Comparison of ENCODE assay signal across 28 cellular contexts in genomic region chr20:16947346-16947943, GRCh38.
DNase-seq lines count a peak whose midpoint lies in the region; ATAC-seq and TF ChIP-seq lines count a peak whose summit lies in the region.
"Had no signal": no experiment of that assay in that cellular context is flagged by ENCODE, and none has a peak within 500 bp of the region (broad histone marks: within the 10 kb centered on the region; RNA-seq: fewer than 3 reads in every experiment).

No MANE protein-coding gene starts in this region.

- no CpG with 5 or more reads among the region's 2 CpGs for WGBS in trophoblast cell (ENCODE audit: extremely low coverage, insufficient coverage, insufficient read length)

- H3K14ac ChIP-seq in trophoblast cell (ENCODE audit: low read length) = no peak overlapping the region

- peaks cover 2% of the 10 kb centered on the region for H3K79me1 ChIP-seq in trophoblast cell (ENCODE audit: low read length)

- ATAC-seq in activated CD4-positive, CD25-positive, alpha-beta regulatory T cell treated with anti-CD3 and anti-CD28 coated beads, Interleukin-2, amount 50 U/mL, for 24 hours = no peak
- no peak for ATAC-seq in activated naive CD8-positive, alpha-beta T cell treated with anti-CD3 and anti-CD28 coated beads, Interleukin-2, amount 50 U/mL, for 24 hours
- ATAC-seq: gastrocnemius medialis; natural killer cell treated with Interleukin-12 subunit alpha and Interleukin-12 subunit beta and Interleukin-15 and Interleukin-18, amount 100 ng/mL, for 72 hours; psoas muscle; stimulated activated effector memory CD8-positive, alpha-beta T cell treated with anti-CD3 and anti-CD28 coated beads, Interleukin-12 subunit alpha, Interleukin-12 subunit beta, amount 100 ng/mL, for 72 hours; upper lobe of right lung had no signal

- no peaks in the 10 kb centered on the region for H3K9me3 ChIP-seq in trophoblast cell (ENCODE audit: insufficient read depth, low read depth, low read length)
- H3K9me3 ChIP-seq: gastrocnemius medialis, Peyer's patch, upper lobe of right lung had no signal

- peaks cover 0 to 7% of the 10 kb centered on the region in 2 experiments for H3K4me1 ChIP-seq in trophoblast cell (ENCODE audit: control insufficient read depth in 1 of 2, insufficient read depth in 2 of 2, low read length in 2 of 2)
- H3K4me1 ChIP-seq: gastrocnemius medialis, Peyer's patch, psoas muscle, upper lobe of right lung had no signal

- H3K4me2 ChIP-seq in trophoblast cell (ENCODE audit: low read length) = no peak overlapping the region
- H3K4me2 ChIP-seq: KMS-11 had no signal

- H4K91ac ChIP-seq in trophoblast cell (ENCODE audit: low read depth, low read length) = no peak overlapping the region

- peak; percentile 78 for DNase-seq in COLO829 (ENCODE audit: low spot score)
- peak; percentile 27 for DNase-seq in NCI-H446 treated with DMSO at 0.1 percent for 48 hours (lab: John Stamatoyannopoulos, UW)
- no peak for DNase-seq in chondrocyte (ENCODE audit: low spot score)
- DNase-seq in trophoblast cell = peak; percentile 18 to 37
- DNase-seq in activated naive CD8-positive, alpha-beta T cell treated with anti-CD3 and anti-CD28 coated beads, Interleukin-2, amount 50 U/mL, for 24 hours = no peak
- DNase-seq in activated T-cell treated with anti-CD3 and anti-CD28 coated beads, Interleukin-2, amount 50 U/mL, for 24 hours = no peak
- no peak for DNase-seq in NCI-H1694 (lab: John Stamatoyannopoulos, UW)
- DNase-seq: activated CD4-positive, alpha-beta T cell treated with anti-CD3 and anti-CD28 coated beads, Interleukin-2, amount 10 ng/mL, durations not matched to agents 7 days and 5 days; CD4-positive, alpha-beta T cell; gastrocnemius medialis; H7; MM.1S; NCI-H1417; NCI-H2029 treated with DMSO at 0.1 percent for 48 hours; NCI-H2227 treated with DMSO at 0.1 percent for 48 hours; NCI-H69; occipital lobe; Peyer's patch; psoas muscle; SIG-M5; upper lobe of right lung had no signal

- no peak overlapping the region for H4K8ac ChIP-seq in trophoblast cell (ENCODE audit: low read depth, low read length)

- H3K79me2 ChIP-seq in trophoblast cell (ENCODE audit: control insufficient read depth, insufficient read depth, low read length, poor library complexity) = no peaks in the 10 kb centered on the region

- TF ChIP-seq CTCF in chondrocyte (IDR thresholded peaks at IDR 0.05) = no peak

- no peak overlapping the region for H3K23ac ChIP-seq in trophoblast cell (ENCODE audit: low read length)

- no peak overlapping the region for H2BK12ac ChIP-seq in trophoblast cell (ENCODE audit: low read length)

- peaks cover 29% of the 10 kb centered on the region for H3K4me1 Mint-ChIP-seq in chondrocyte (ENCODE audit: low read depth)
- H3K4me1 Mint-ChIP-seq in activated naive CD8-positive, alpha-beta T cell treated with anti-CD3 and anti-CD28 coated beads, Interleukin-2, amount 50 U/mL, for 24 hours = no peaks in the 10 kb centered on the region
- no peaks in the 10 kb centered on the region for H3K4me1 Mint-ChIP-seq in activated T-cell treated with anti-CD3 and anti-CD28 coated beads, Interleukin-2, amount 50 U/mL, for 24 hours (ENCODE audit: low read depth)
- H3K4me1 Mint-ChIP-seq: activated CD4-positive, alpha-beta T cell treated with anti-CD3 and anti-CD28 coated beads, Interleukin-2, amount 10 ng/mL, durations not matched to agents 7 days and 5 days; stimulated activated effector memory CD8-positive, alpha-beta T cell treated with anti-CD3 and anti-CD28 coated beads, Interleukin-12 subunit alpha, Interleukin-12 subunit beta, amount 100 ng/mL, for 72 hours had no signal

- no peak overlapping the region for H2AK5ac ChIP-seq in trophoblast cell (ENCODE audit: low read length)

- H3K27me3 ChIP-seq in trophoblast cell (ENCODE audit: insufficient read depth, low read length) = no peaks in the 10 kb centered on the region
- H3K27me3 ChIP-seq: gastrocnemius medialis, Peyer's patch, upper lobe of right lung had no signal

- no peaks in the 10 kb centered on the region for H3K36me3 ChIP-seq in trophoblast cell (ENCODE audit: control insufficient read depth in 1 of 2, insufficient read depth in 2 of 2, low read length in 2 of 2)
- H3K36me3 ChIP-seq: gastrocnemius medialis, Peyer's patch, upper lobe of right lung had no signal

- H3K9me3 Mint-ChIP-seq in chondrocyte (ENCODE audit: low read depth) = peaks cover 16% of the 10 kb centered on the region
- peaks cover 11% of the 10 kb centered on the region for H3K9me3 Mint-ChIP-seq in activated naive CD8-positive, alpha-beta T cell treated with anti-CD3 and anti-CD28 coated beads, Interleukin-2, amount 50 U/mL, for 24 hours
- peaks cover 17% of the 10 kb centered on the region for H3K9me3 Mint-ChIP-seq in activated T-cell treated with anti-CD3 and anti-CD28 coated beads, Interleukin-2, amount 50 U/mL, for 24 hours
- H3K9me3 Mint-ChIP-seq: activated CD4-positive, alpha-beta T cell treated with anti-CD3 and anti-CD28 coated beads, Interleukin-2, amount 10 ng/mL, durations not matched to agents 7 days and 5 days had no signal

- H3K9ac ChIP-seq in trophoblast cell (ENCODE audit: low read length) = no peak overlapping the region
- H3K9ac ChIP-seq: KMS-11 had no signal

- no peak overlapping the region for H3K27ac ChIP-seq in trophoblast cell (ENCODE audit: low read depth, low read length)
- H3K27ac ChIP-seq: gastrocnemius medialis, HL-60, KMS-11, Peyer's patch, psoas muscle, upper lobe of right lung had no signal

- H3K18ac ChIP-seq in trophoblast cell (ENCODE audit: low read length) = no peak overlapping the region

- no peak overlapping the region for H3K4ac ChIP-seq in trophoblast cell (ENCODE audit: low read depth, low read length)

- peaks cover 2% of the 10 kb centered on the region for H3K27me3 Mint-ChIP-seq in chondrocyte (ENCODE audit: low read depth)
- no peaks in the 10 kb centered on the region for H3K27me3 Mint-ChIP-seq in activated naive CD8-positive, alpha-beta T cell treated with anti-CD3 and anti-CD28 coated beads, Interleukin-2, amount 50 U/mL, for 24 hours
- no peaks in the 10 kb centered on the region for H3K27me3 Mint-ChIP-seq in activated T-cell treated with anti-CD3 and anti-CD28 coated beads, Interleukin-2, amount 50 U/mL, for 24 hours
- H3K27me3 Mint-ChIP-seq: activated CD4-positive, alpha-beta T cell treated with anti-CD3 and anti-CD28 coated beads, Interleukin-2, amount 10 ng/mL, durations not matched to agents 7 days and 5 days; brain; CD4-positive, alpha-beta T cell; natural killer cell treated with Interleukin-12 subunit alpha and Interleukin-12 subunit beta and Interleukin-15 and Interleukin-18, amount 100 ng/mL, for 72 hours had no signal

- H2AFZ ChIP-seq in trophoblast cell (ENCODE audit: insufficient read depth, low read length, poor library complexity) = no peak overlapping the region

- H3K27ac Mint-ChIP-seq in chondrocyte (ENCODE audit: unreplicated experiment) = peak overlapping the region; percentile 29
- no peak overlapping the region for H3K27ac Mint-ChIP-seq in activated naive CD8-positive, alpha-beta T cell treated with anti-CD3 and anti-CD28 coated beads, Interleukin-2, amount 50 U/mL, for 24 hours
- no peak overlapping the region for H3K27ac Mint-ChIP-seq in activated T-cell treated with anti-CD3 and anti-CD28 coated beads, Interleukin-2, amount 50 U/mL, for 24 hours
- H3K27ac Mint-ChIP-seq: activated CD4-positive, alpha-beta T cell treated with anti-CD3 and anti-CD28 coated beads, Interleukin-2, amount 10 ng/mL, durations not matched to agents 7 days and 5 days; brain; CD4-positive, alpha-beta T cell; natural killer cell treated with Interleukin-12 subunit alpha and Interleukin-12 subunit beta and Interleukin-15 and Interleukin-18, amount 100 ng/mL, for 72 hours; stimulated activated effector memory CD8-positive, alpha-beta T cell treated with anti-CD3 and anti-CD28 coated beads, Interleukin-12 subunit alpha, Interleukin-12 subunit beta, amount 100 ng/mL, for 72 hours had no signal

- H3K36me3 Mint-ChIP-seq in chondrocyte (ENCODE audit: low read depth) = no peaks in the 10 kb centered on the region
- H3K36me3 Mint-ChIP-seq in activated naive CD8-positive, alpha-beta T cell treated with anti-CD3 and anti-CD28 coated beads, Interleukin-2, amount 50 U/mL, for 24 hours (ENCODE audit: low read depth) = no peaks in the 10 kb centered on the region
- H3K36me3 Mint-ChIP-seq in activated T-cell treated with anti-CD3 and anti-CD28 coated beads, Interleukin-2, amount 50 U/mL, for 24 hours (ENCODE audit: low read depth) = no peaks in the 10 kb centered on the region
- H3K36me3 Mint-ChIP-seq: brain; natural killer cell treated with Interleukin-12 subunit alpha and Interleukin-12 subunit beta and Interleukin-15 and Interleukin-18, amount 100 ng/mL, for 72 hours; stimulated activated effector memory CD8-positive, alpha-beta T cell treated with anti-CD3 and anti-CD28 coated beads, Interleukin-12 subunit alpha, Interleukin-12 subunit beta, amount 100 ng/mL, for 72 hours had no signal

- H2BK5ac ChIP-seq in trophoblast cell (ENCODE audit: low read depth, low read length, poor library complexity) = no peak overlapping the region

- H4K12ac ChIP-seq in trophoblast cell (ENCODE audit: low read depth, low read length) = no peak overlapping the region

- no peak overlapping the region for H3K4me3 Mint-ChIP-seq in chondrocyte (ENCODE audit: unreplicated experiment)
- H3K4me3 Mint-ChIP-seq in activated naive CD8-positive, alpha-beta T cell treated with anti-CD3 and anti-CD28 coated beads, Interleukin-2, amount 50 U/mL, for 24 hours = no peak overlapping the region
- H3K4me3 Mint-ChIP-seq in activated T-cell treated with anti-CD3 and anti-CD28 coated beads, Interleukin-2, amount 50 U/mL, for 24 hours = no peak overlapping the region
- H3K4me3 Mint-ChIP-seq: activated CD4-positive, alpha-beta T cell treated with anti-CD3 and anti-CD28 coated beads, Interleukin-2, amount 10 ng/mL, durations not matched to agents 7 days and 5 days; brain; CD4-positive, alpha-beta T cell; natural killer cell treated with Interleukin-12 subunit alpha and Interleukin-12 subunit beta and Interleukin-15 and Interleukin-18, amount 100 ng/mL, for 72 hours; stimulated activated effector memory CD8-positive, alpha-beta T cell treated with anti-CD3 and anti-CD28 coated beads, Interleukin-12 subunit alpha, Interleukin-12 subunit beta, amount 100 ng/mL, for 72 hours had no signal

- no peak overlapping the region for H2BK120ac ChIP-seq in trophoblast cell (ENCODE audit: insufficient read depth, low read length, poor library complexity)

- no peak overlapping the region for H3K4me3 ChIP-seq in trophoblast cell (ENCODE audit: low read depth, low read length)
- H3K4me3 ChIP-seq: gastrocnemius medialis, lung, Peyer's patch, psoas muscle, upper lobe of right lung had no signal

Comparison
In these comparisons a context has a peak if more than half of its experiments do, and no peak if none do; other contexts are left out.
1. DNase-seq: peak in COLO829 (single experiment), NCI-H446 treated with DMSO at 0.1 percent for 48 hours (single experiment) and trophoblast cell (2 of 2); none in chondrocyte (single experiment), activated naive CD8-positive, alpha-beta T cell treated with anti-CD3 and anti-CD28 coated beads, Interleukin-2, amount 50 U/mL, for 24 hours (single experiment), activated T-cell treated with anti-CD3 and anti-CD28 coated beads, Interleukin-2, amount 50 U/mL, for 24 hours (single experiment) and NCI-H1694 (single experiment).